13 cellular contexts compared by ENCODE assay signal in the genomic region with DNA sequence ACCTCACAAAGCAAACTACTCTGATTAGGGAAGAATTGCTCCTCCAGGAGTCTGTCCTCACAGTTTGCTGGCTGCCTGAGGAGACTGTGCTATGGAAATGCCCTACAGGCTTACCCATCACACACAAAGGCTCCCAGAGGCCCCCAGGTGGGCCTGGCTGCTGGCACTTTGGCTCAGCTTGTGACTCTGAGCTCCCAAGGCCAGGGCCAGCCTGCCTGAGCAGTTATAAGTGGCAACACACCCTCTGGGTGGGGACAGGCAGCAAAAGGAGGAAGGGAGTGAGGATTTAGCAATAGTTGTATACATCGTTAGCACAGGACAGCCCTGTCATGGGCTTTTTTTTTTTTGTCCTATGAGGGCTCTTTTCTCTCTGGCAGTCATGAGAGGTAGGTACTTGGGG.
DNase-seq lines count a peak whose midpoint lies in the region; ATAC-seq, FAIRE-seq and TF ChIP-seq lines count a peak whose summit lies in the region.
"Had no signal": no experiment of that assay in that cellular context is flagged by ENCODE, and none has a peak within 500 bp of the region (broad histone marks: within the 10 kb centered on the region; RNA-seq: fewer than 3 reads in every experiment).

No MANE protein-coding gene starts in this region.

- H3K79me2 ChIP-seq in endothelial cell of umbilical vein (ENCODE audit: control insufficient read depth, insufficient read depth, low read length): no peaks in the 10 kb centered on the region

- H3K4me1 ChIP-seq in A673 (ENCODE audit: insufficient read depth, low read length, poor library complexity, severe bottlenecking) (peaks cover 94% of the 10 kb centered on the region), endothelial cell of umbilical vein (ENCODE audit: control insufficient read depth, extremely low read depth, insufficient read depth, low read length) (peaks cover 20% of the 10 kb centered on the region), mucosa of rectum (ENCODE audit: control insufficient read depth in 2 of 2, insufficient read depth in 2 of 2, low read length in 2 of 2) (peaks cover 28 to 33% of the 10 kb centered on the region in 2 donors)

- no peaks in the 10 kb centered on the region for H3K9me3 ChIP-seq in A673 (ENCODE audit: low read depth, low read length, poor library complexity, severe bottlenecking)
- no peaks in the 10 kb centered on the region for H3K9me3 ChIP-seq in endothelial cell of umbilical vein (replicated peaks; ENCODE audit: control insufficient read depth, insufficient read depth, low read length)
- H3K9me3 ChIP-seq in mucosa of rectum (ENCODE audit: control insufficient read depth in 2 of 2, low read length in 2 of 2): no peaks in the 10 kb centered on the region

- no peak for TF ChIP-seq CTCF in A673 (conservative IDR thresholded peaks at IDR 0.05; ENCODE audit: low read depth, low read length)
- no peak for TF ChIP-seq CTCF in endothelial cell of umbilical vein (IDR thresholded peaks at IDR 0.05; ENCODE audit: extremely low read depth in 1 of 2, insufficient read depth in 1 of 2, low read depth in 1 of 2, low read length in 2 of 2)

- CTCF ChIA-PET in A673 (lab: Charles Lee) (no interaction called here), endothelial cell of umbilical vein (lab: Charles Lee) (interaction anchor here (1.1 to 1.7 kb wide), 3 partner anchors 10 to 37 kb away, joined by 3 to 5 read pairs (median 3); no protein-coding TSS in a partner anchor)

- FAIRE-seq in endothelial cell of umbilical vein (lab: Jason Lieb, UNC): no peak
- FAIRE-seq: G401.6, H54 had no signal

- H3K27me3 ChIP-seq in A673 (replicated peaks; ENCODE audit: insufficient read depth, low read depth, low read length, poor library complexity): no peaks in the 10 kb centered on the region
- no peaks in the 10 kb centered on the region for H3K27me3 ChIP-seq in endothelial cell of umbilical vein (ENCODE audit: control insufficient read depth in 2 of 2, insufficient read depth in 2 of 2, low read length in 2 of 2)
- H3K27me3 ChIP-seq in mucosa of rectum (ENCODE audit: control insufficient read depth in 2 of 2, insufficient read depth in 2 of 2, low read length in 2 of 2): no peaks in the 10 kb centered on the region

- ATAC-seq in HG02852 (IDR thresholded peaks at IDR 0.05; ENCODE audit: unreplicated experiment): no peak
- no peak for ATAC-seq in HG03565 (IDR thresholded peaks at IDR 0.05; ENCODE audit: unreplicated experiment)
- ATAC-seq: activated CD4-positive, CD25-positive, alpha-beta regulatory T cell treated with anti-CD3 and anti-CD28 coated beads, Interleukin-2, amount 50 U/mL, for 24 hours had no signal

- H3K4me3 ChIP-seq in A673 (ENCODE audit: low read depth, low read length, poor library complexity, severe bottlenecking): no peak overlapping the region
- no peak overlapping the region for H3K4me3 ChIP-seq in endothelial cell of umbilical vein (replicated peaks in 1 of 3; ENCODE audit: insufficient read depth in 1 of 3, low read depth in 1 of 3, low read length in 3 of 3)
- no peak overlapping the region for H3K4me3 ChIP-seq in mucosa of rectum (ENCODE audit: low read length in 2 of 2)

- H3K4me2 ChIP-seq in endothelial cell of umbilical vein (ENCODE audit: insufficient read depth, low read length): no peak overlapping the region

- H3K9me1 ChIP-seq in endothelial cell of umbilical vein (replicated peaks; ENCODE audit: control insufficient read depth, extremely low read depth, insufficient read depth, low read length): no peaks in the 10 kb centered on the region

- intact Hi-C loops in A673 (cut with micrococcal nuclease; ENCODE audit: unreplicated experiment): loop anchor here (5.0 kb wide), 1 partner anchor 69 kb away; no protein-coding TSS in a partner anchor
- intact Hi-C loops in endothelial cell of umbilical vein (cut with micrococcal nuclease): loop anchor here (2.0 kb wide), 3 partner anchors 32 to 84 kb away; no protein-coding TSS in a partner anchor

- H3K36me3 ChIP-seq in A673 (ENCODE audit: insufficient read depth, low read length, poor library complexity, severe bottlenecking): peaks cover 18% of the 10 kb centered on the region
- peaks cover 0 to 10% of the 10 kb centered on the region in 2 experiments for H3K36me3 ChIP-seq in endothelial cell of umbilical vein (ENCODE audit: control insufficient read depth in 2 of 2, extremely low read depth in 1 of 2, insufficient read depth in 2 of 2, low read length in 2 of 2)
- no peaks in the 10 kb centered on the region for H3K36me3 ChIP-seq in mucosa of rectum (ENCODE audit: control insufficient read depth in 2 of 2, insufficient read depth in 2 of 2, low read length in 2 of 2)

- dilution Hi-C loops in endothelial cell of umbilical vein (cut with MboI; ENCODE audit: extremely low pct_ligation_motif_present, low sequenced_read_pairs): no loop called here

- H4K20me1 ChIP-seq in endothelial cell of umbilical vein (replicated peaks; ENCODE audit: control insufficient read depth, extremely low read depth, insufficient read depth, low read length): no peaks in the 10 kb centered on the region

- H2AFZ ChIP-seq in endothelial cell of umbilical vein (ENCODE audit: low read depth, low read length): no peak overlapping the region

- H3K9ac ChIP-seq in endothelial cell of umbilical vein (replicated peaks; ENCODE audit: extremely low read depth, insufficient read depth, low read length) (no peak overlapping the region), mucosa of rectum (ENCODE audit: low read depth in 1 of 2, low read length in 2 of 2) (peak overlapping the region in 1 of 2 donors; percentile 44)

- no peak for TF ChIP-seq POLR2A in endothelial cell of umbilical vein (IDR thresholded peaks at IDR 0.05; ENCODE audit: low read depth, low read length)

- no TSS peak for BruUV-seq in A673 (replicated peaks; lab: Mats Ljungman, UMichigan)
- no TSS peak for BruUV-seq in endothelial cell of umbilical vein (replicated peaks; lab: Mats Ljungman, UMichigan)

- DNase-seq in A673 (ENCODE audit: low spot score) (peak; percentile 21), NCI-H2029 (lab: John Stamatoyannopoulos, UW) (peak; percentile 24), endothelial cell of umbilical vein (ENCODE audit: low read depth, low spot score) (no peak), hippocampal formation (lab: John Stamatoyannopoulos, UW) (no peak), middle frontal gyrus (ENCODE audit: extremely low spot score, low spot score) (no peak)
- DNase-seq: foreskin melanocyte, MM.1S had no signal

- peak overlapping the region; percentile 55 for H3K27ac ChIP-seq in A673 (ENCODE audit: low read depth, low read length, poor library complexity, severe bottlenecking)
- H3K27ac ChIP-seq in endothelial cell of umbilical vein (ENCODE audit: insufficient read depth, low read depth, low read length): peak overlapping the region; percentile 64
- H3K27ac ChIP-seq in mucosa of rectum (ENCODE audit: low read depth in 2 of 2, low read length in 2 of 2): peak overlapping the region; percentile 77 to 78

- POLR2A ChIA-PET in A673 (lab: Charles Lee; ENCODE audit: low non-redundant PET) (no interaction called here), endothelial cell of umbilical vein (lab: Charles Lee) (no interaction called here)

TF ChIP-seq in endothelial cell of umbilical vein, 7 proteins besides CTCF, POLR2A, EP300 and RAD21:
- TF ChIP-seq JUN (IDR thresholded peaks at IDR 0.05; ENCODE audit: borderline replicate concordance, insufficient read depth, insufficient read length, low read depth) (no peak), GATA2 (IDR thresholded peaks at IDR 0.05; ENCODE audit: insufficient read depth, insufficient read length, low read depth, low read length) (no peak), FOS (IDR thresholded peaks at IDR 0.05; ENCODE audit: borderline replicate concordance, insufficient read depth, low read length) (no peak), MAX (IDR thresholded peaks at IDR 0.05; ENCODE audit: insufficient read depth, insufficient read length) (no peak), POLR2AphosphoS5 (IDR thresholded peaks at IDR 0.05; ENCODE audit: insufficient read depth, low read depth, low read length) (no peak), EZH2 (IDR thresholded peaks at IDR 0.05; ENCODE audit: borderline replicate concordance, low read depth, low read length, severe bottlenecking) (no peak), MYC (IDR thresholded peaks at IDR 0.05; ENCODE audit: low read depth, low read length) (no peak)

Comparison
In these comparisons a context has a peak if more than half of its experiments do, and no peak if none do; other contexts are left out.
1. DNase-seq: peak in A673 (single experiment) and NCI-H2029 (single experiment); none in endothelial cell of umbilical vein (single experiment), hippocampal formation (0 of 2) and middle frontal gyrus (single experiment).
2. Peak in every context shown above with its lines, with median percentiles within 50 percentile points of each other: H3K27ac ChIP-seq.